ENCODE assay signal across 8 cellular contexts in genomic region chr4:113760852-113761681, GRCh38. TPM values are rescaled to one million over a fixed set of nuclear protein-coding genes. Genes with fewer than 3 reads are reported as not detected.
DNase-seq lines count a peak whose midpoint lies in the region; ATAC-seq, FAIRE-seq and TF ChIP-seq lines count a peak whose summit lies in the region.

No MANE protein-coding gene starts in this region.

- peak overlapping the region; percentile 87 to 98 for H3K9ac ChIP-seq in kidney (ENCODE audit: low read length in 2 of 2)

- H3K4me2 ChIP-seq in GM23338: peak overlapping the region; percentile 94

- peak overlapping the region; percentile 94 for H3K4me3 ChIP-seq in GM12865 (ENCODE audit: low read depth, low read length)
- peak overlapping the region; percentile 81 for H3K4me3 ChIP-seq in GM23338
- H3K4me3 ChIP-seq in MG63: peak overlapping the region; percentile 56
- peak overlapping the region; percentile 62 to 71 for H3K4me3 ChIP-seq in kidney (ENCODE audit: low read length in 2 of 2)

- peaks cover 30% of the 10 kb centered on the region for H3K4me1 Mint-ChIP-seq in GM23338
- peaks cover 48% of the 10 kb centered on the region for H3K4me1 Mint-ChIP-seq in activated B cell treated with CpG ODN at 0.5 μM for 24 hours
- H3K4me1 Mint-ChIP-seq in chondrocyte (ENCODE audit: low read depth): peaks cover 41% of the 10 kb centered on the region

- peak; percentile 73 for ATAC-seq in GM23338
- ATAC-seq in activated B cell treated with CpG ODN at 0.5 μM for 24 hours (ENCODE audit: low read depth): peak; percentile 27
- no peak for ATAC-seq in HG03469 (IDR thresholded peaks at IDR 0.05; ENCODE audit: unreplicated experiment)

- H3K27me3 Mint-ChIP-seq in GM23338 (ENCODE audit: insufficient read depth, low read depth, poor library complexity) (peaks cover 13% of the 10 kb centered on the region), activated B cell treated with CpG ODN at 0.5 μM for 24 hours (no peaks in the 10 kb centered on the region), chondrocyte (ENCODE audit: low read depth) (no peaks in the 10 kb centered on the region)

- CTCF ChIA-PET in activated B cell treated with CpG ODN at 0.5 μM for 24 hours (lab: Charles Lee): interaction anchor here (0.8 to 3.4 kb wide), 5 partner anchors 88 to 213 kb away, joined by 3 to 25 read pairs (median 3); no protein-coding TSS in a partner anchor

- H3K27ac Mint-ChIP-seq in GM23338 (no peak overlapping the region), activated B cell treated with CpG ODN at 0.5 μM for 24 hours (peak overlapping the region; percentile 100), chondrocyte (ENCODE audit: unreplicated experiment) (peak overlapping the region; percentile 100)

- H3K9me3 Mint-ChIP-seq in GM23338: no peaks in the 10 kb centered on the region
- H3K9me3 Mint-ChIP-seq in activated B cell treated with CpG ODN at 0.5 μM for 24 hours: no peaks in the 10 kb centered on the region
- H3K9me3 Mint-ChIP-seq in chondrocyte (ENCODE audit: low read depth): no peaks in the 10 kb centered on the region

- H3K36me3 ChIP-seq in GM23338 (ENCODE audit: insufficient read depth) (no peaks in the 10 kb centered on the region), MG63 (peaks cover 15% of the 10 kb centered on the region; the same call in 1 of the 2 replicates), kidney (ENCODE audit: control insufficient read depth in 1 of 2, insufficient read depth in 2 of 2, low read length in 2 of 2) (no peaks in the 10 kb centered on the region)

- FAIRE-seq in kidney (lab: Jason Lieb, UNC): no peak

- H3K27me3 ChIP-seq in GM23338 (ENCODE audit: insufficient read depth) (peaks cover 28% of the 10 kb centered on the region), MG63 (no peaks in the 10 kb centered on the region)

- no peak for TF ChIP-seq CTCF in GM12865 (IDR thresholded peaks at IDR 0.05; ENCODE audit: insufficient read depth, low read depth, low read length, missing control alignments)
- TF ChIP-seq CTCF in GM23338 (conservative IDR thresholded peaks at IDR 0.05; ENCODE audit: low read depth in 2 of 2): no peak
- no peak for TF ChIP-seq CTCF in activated B cell treated with CpG ODN at 0.5 μM for 24 hours (IDR thresholded peaks at IDR 0.05)
- TF ChIP-seq CTCF in chondrocyte (IDR thresholded peaks at IDR 0.05): no peak
- no peak for TF ChIP-seq CTCF in kidney (IDR thresholded peaks at IDR 0.05; ENCODE audit: borderline replicate concordance, extremely low read depth, insufficient read depth)

- H3K36me3 Mint-ChIP-seq in GM23338 (ENCODE audit: low read depth): no peaks in the 10 kb centered on the region
- peaks cover 46% of the 10 kb centered on the region for H3K36me3 Mint-ChIP-seq in activated B cell treated with CpG ODN at 0.5 μM for 24 hours (ENCODE audit: low read depth)
- no peaks in the 10 kb centered on the region for H3K36me3 Mint-ChIP-seq in chondrocyte (ENCODE audit: low read depth)

- peak overlapping the region; percentile 82 for H2AFZ ChIP-seq in GM23338

- intact Hi-C loops in activated B cell treated with CpG ODN at 0.5 μM for 24 hours (cut with micrococcal nuclease): loop anchor here (1.0 to 5.0 kb wide), 5 partner anchors 22 to 1529 kb away; partner anchors contain the start of genes AP1AR and TIFA
- intact Hi-C loops in kidney (cut with DNase I): no loop called here

- peak; percentile 76 for DNase-seq in GM12865 (ENCODE audit: low read depth)
- DNase-seq in GM23338 (ENCODE audit: low spot score): peak; percentile 78
- peak; percentile 72 for DNase-seq in MG63
- peak; percentile 55 for DNase-seq in activated B cell treated with CpG ODN at 0.5 μM for 24 hours
- DNase-seq in chondrocyte (ENCODE audit: low spot score): peak; percentile 93
- DNase-seq in kidney: peak; percentile 95
- DNase-seq in stimulated activated CD4-positive, alpha-beta T cell treated with anti-CD3 and anti-CD28 coated beads, Interleukin-12 subunit alpha, Interleukin-12 subunit beta, amount 100 ng/mL, for 48 hours (ENCODE audit: low read depth in 2 of 3, low spot score in 1 of 3): peak in 2 of 3 donors; percentile 39 to 51

- POLR2A ChIA-PET in activated B cell treated with CpG ODN at 0.5 μM for 24 hours (lab: Charles Lee): interaction anchor here (0.6 to 3.6 kb wide), 17 partner anchors 22 to 837 kb away, joined by 3 to 86 read pairs (median 5); no protein-coding TSS in a partner anchor

- H3K9me3 ChIP-seq in MG63 (no peaks in the 10 kb centered on the region), kidney (ENCODE audit: control insufficient read depth in 1 of 2, low read length in 2 of 2) (no peaks in the 10 kb centered on the region)

- no peaks in the 10 kb centered on the region; the same call in 1 of the 2 replicates for H3K79me2 ChIP-seq in GM23338 (replicated peaks; ENCODE audit: insufficient read depth)

- peaks cover 41% of the 10 kb centered on the region for H3K4me1 ChIP-seq in GM23338 (ENCODE audit: insufficient read depth)
- no peaks in the 10 kb centered on the region for H3K4me1 ChIP-seq in kidney (ENCODE audit: control insufficient read depth in 1 of 2, insufficient read depth in 1 of 2, low read depth in 1 of 2, low read length in 2 of 2)

- peak overlapping the region; percentile 82 for H3K4me3 Mint-ChIP-seq in GM23338
- peak overlapping the region; percentile 99 for H3K4me3 Mint-ChIP-seq in activated B cell treated with CpG ODN at 0.5 μM for 24 hours
- peak overlapping the region; percentile 83 for H3K4me3 Mint-ChIP-seq in chondrocyte (ENCODE audit: unreplicated experiment)

- H3K27ac ChIP-seq in GM23338 (ENCODE audit: low read depth): no peak overlapping the region
- H3K27ac ChIP-seq in kidney (ENCODE audit: low read depth in 2 of 2, low read length in 2 of 2): peak overlapping the region; percentile 98 to 99

- H4K20me1 ChIP-seq in GM23338 (replicated peaks; ENCODE audit: insufficient read depth): no peaks in the 10 kb centered on the region

- no peaks in the 10 kb centered on the region for H3F3A ChIP-seq in GM23338 (replicated peaks; ENCODE audit: low read depth)

- no peaks in the 10 kb centered on the region for H3K9me2 ChIP-seq in GM23338 (ENCODE audit: insufficient read depth)

TF ChIP-seq in GM23338, 12 proteins besides CTCF, POLR2A, EP300 and RAD21:
- no peak for TF ChIP-seq STAT1 (IDR thresholded peaks at IDR 0.05; ENCODE audit: unreplicated experiment)
- TF ChIP-seq ZNF114 (CRISPR knock-in tag; IDR thresholded peaks at IDR 0.05): no peak
- no peak for TF ChIP-seq JUNB (IDR thresholded peaks at IDR 0.05; ENCODE audit: unreplicated experiment)

RNA-seq across cellular contexts. Expression of gene CAMK2D, which starts 0.5 kb away (rescaled TPM):
- 10.8 and 14.6 TPM in 2 replicates for total RNA-seq in GM23338 (2014; rRNA removed; shearing (Covaris generic))
- 4.9 and 5.1 TPM in 2 replicates for polyA plus RNA-seq in GM23338 (2016; fragmentation: Nextera tagmentation; extraction: Ambion mirVana)
- 11.8 and 19.9 TPM in 2 replicates for total RNA-seq in MG63 (2014; rRNA removed; shearing (Covaris generic); ENCODE audit: low replicate concordance)
- total RNA-seq in activated B cell treated with CpG ODN at 0.5 μM for 24 hours: 62.7 and 72.9 TPM in 2 replicates
- 69.2 to 76.8 TPM (median 73.7 TPM) in 3 replicates for total RNA-seq in chondrocyte
- 34.7 TPM for total RNA-seq in kidney
- polyA plus RNA-seq in kidney (ENCODE audit: insufficient read depth, low read depth, low replicate concordance): 9.1 TPM

Comparison
In these comparisons a context has a peak if more than half of its experiments do, and no peak if none do; other contexts are left out.
1. DNase-seq: peak in every context shown above with its lines; median percentile 95 in kidney; 93 in chondrocyte; 78 in GM23338; 76 in GM12865; 72 in MG63; 55 in activated B cell treated with CpG ODN at 0.5 μM for 24 hours; 45 in stimulated activated CD4-positive, alpha-beta T cell treated with anti-CD3 and anti-CD28 coated beads, Interleukin-12 subunit alpha, Interleukin-12 subunit beta, amount 100 ng/mL, for 48 hours.